In genomic region chr12:62210422-62210821, GRCh38 we compare ENCODE assay signal across 8 cellular contexts. TPM values are rescaled to one million over a fixed set of nuclear protein-coding genes. Genes with fewer than 3 reads are reported as not detected.
DNase-seq lines count a peak whose midpoint lies in the region; ATAC-seq lines count a peak whose summit lies in the region.

No MANE protein-coding gene starts in this region.

- peak; percentile 27 for DNase-seq in DMS114 treated with DMSO at 0.1 percent for 48 hours (lab: John Stamatoyannopoulos, UW; ENCODE audit: unreplicated experiment)
- DNase-seq in T-helper 9 cell: peak; percentile 9
- DNase-seq in dedifferentiated amniotic fluid mesenchymal stem cell (ENCODE audit: extremely low spot score): peak; percentile 37
- DNase-seq in myocyte (ENCODE audit: low read depth): peak; percentile 37
- no peak for DNase-seq in middle frontal gyrus (ENCODE audit: extremely low spot score, low spot score)

- peak; percentile 90 for ATAC-seq in GM19351 (IDR thresholded peaks at IDR 0.05; ENCODE audit: unreplicated experiment)
- peak; percentile 77 for ATAC-seq in HG03565 (IDR thresholded peaks at IDR 0.05; ENCODE audit: unreplicated experiment)
- ATAC-seq in HG03175 (IDR thresholded peaks at IDR 0.05; ENCODE audit: unreplicated experiment): no peak

RNA-seq across cellular contexts. Expression of gene USP15, which starts 49.8 kb away (rescaled TPM):
- 41.5 and 50.2 TPM in 2 replicates for total RNA-seq in myocyte
- 14.4 TPM for polyA plus RNA-seq in myocyte (2012)
